ENCODE assay signal across 1 cellular context in the genomic region with DNA sequence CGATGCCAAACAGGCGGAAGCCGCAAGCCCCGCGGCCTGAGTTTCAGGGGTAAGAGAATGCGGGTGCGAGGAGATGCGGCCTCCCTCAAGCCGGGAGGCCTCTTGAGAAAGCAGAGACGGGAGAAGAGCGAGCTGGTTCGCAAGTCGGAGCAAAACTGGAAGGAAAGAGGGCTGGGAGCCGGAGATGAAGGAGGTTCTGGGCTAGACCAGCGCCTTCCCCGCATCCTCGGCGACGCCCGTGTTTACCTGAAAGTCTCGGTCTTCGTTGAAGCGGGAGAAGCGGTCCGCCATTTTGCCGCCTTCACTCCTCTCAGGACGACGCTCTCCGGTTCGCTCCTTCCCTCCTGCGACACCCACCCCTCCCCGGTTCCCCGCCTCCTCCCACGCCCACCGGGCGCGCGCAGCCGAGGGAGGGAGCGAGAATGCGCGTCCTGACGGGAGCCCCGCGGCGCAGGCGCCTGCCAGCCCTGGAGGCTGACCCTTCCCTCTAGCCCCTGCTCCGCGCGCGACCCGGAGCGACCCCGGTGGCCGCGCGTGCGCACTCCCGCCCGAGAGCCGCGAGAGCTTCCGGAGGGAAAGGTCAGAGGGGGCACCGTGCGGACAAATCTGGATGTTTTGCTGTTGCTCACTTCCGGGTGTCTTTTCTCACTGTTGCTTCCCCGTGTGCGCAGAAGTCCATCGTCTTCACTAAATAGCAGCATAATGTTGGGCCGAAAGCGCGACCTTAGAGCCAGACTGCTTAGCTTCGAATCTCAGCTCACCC.
TF ChIP-seq lines count a peak whose summit lies in the region.

GPATCH8 (minus strand) TSS at position 327 of the 763 bp plus-strand sequence; CDS start at position 291, 36 bp downstream.

TF ChIP-seq in HepG2, 621 proteins besides CTCF, POLR2A, EP300 and RAD21 (continued from another document and continues in another):
- peak; percentile 84 for TF ChIP-seq HDAC1 (CRISPR knock-in tag; IDR thresholded peaks at IDR 0.05)
- TF ChIP-seq ZNF18 (CRISPR knock-in tag; IDR thresholded peaks at IDR 0.05; ENCODE audit: insufficient replicate concordance) = no peak
- TF ChIP-seq, protein P1, sequence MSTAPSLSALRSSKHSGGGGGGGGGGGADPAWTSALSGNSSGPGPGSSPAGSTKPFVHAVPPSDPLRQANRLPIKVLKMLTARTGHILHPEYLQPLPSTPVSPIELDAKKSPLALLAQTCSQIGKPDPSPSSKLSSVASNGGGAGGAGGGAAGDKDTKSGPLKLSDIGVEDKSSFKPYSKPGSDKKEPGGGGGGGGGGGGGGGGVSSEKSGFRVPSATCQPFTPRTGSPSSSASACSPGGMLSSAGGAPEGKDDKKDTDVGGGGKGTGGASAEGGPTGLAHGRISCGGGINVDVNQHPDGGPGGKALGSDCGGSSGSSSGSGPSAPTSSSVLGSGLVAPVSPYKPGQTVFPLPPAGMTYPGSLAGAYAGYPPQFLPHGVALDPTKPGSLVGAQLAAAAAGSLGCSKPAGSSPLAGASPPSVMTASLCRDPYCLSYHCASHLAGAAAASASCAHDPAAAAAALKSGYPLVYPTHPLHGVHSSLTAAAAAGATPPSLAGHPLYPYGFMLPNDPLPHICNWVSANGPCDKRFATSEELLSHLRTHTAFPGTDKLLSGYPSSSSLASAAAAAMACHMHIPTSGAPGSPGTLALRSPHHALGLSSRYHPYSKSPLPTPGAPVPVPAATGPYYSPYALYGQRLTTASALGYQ (CRISPR knock-in tag; IDR thresholded peaks at IDR 0.05) = peak; percentile 64; the same call in 1 of the 2 replicates
- peak; percentile 95 for TF ChIP-seq GABPA (IDR thresholded peaks at IDR 0.05; ENCODE audit: low read depth, low read length)
- TF ChIP-seq GABPA (CRISPR knock-in tag; IDR thresholded peaks at IDR 0.05; ENCODE audit: low read depth) = peak; percentile 93
- 0 out of 2 replicates have a peak, but pooled peaks have one; percentile 65 for TF ChIP-seq MTF1 (CRISPR knock-in tag; IDR thresholded peaks at IDR 0.05)
- TF ChIP-seq, protein P2, sequence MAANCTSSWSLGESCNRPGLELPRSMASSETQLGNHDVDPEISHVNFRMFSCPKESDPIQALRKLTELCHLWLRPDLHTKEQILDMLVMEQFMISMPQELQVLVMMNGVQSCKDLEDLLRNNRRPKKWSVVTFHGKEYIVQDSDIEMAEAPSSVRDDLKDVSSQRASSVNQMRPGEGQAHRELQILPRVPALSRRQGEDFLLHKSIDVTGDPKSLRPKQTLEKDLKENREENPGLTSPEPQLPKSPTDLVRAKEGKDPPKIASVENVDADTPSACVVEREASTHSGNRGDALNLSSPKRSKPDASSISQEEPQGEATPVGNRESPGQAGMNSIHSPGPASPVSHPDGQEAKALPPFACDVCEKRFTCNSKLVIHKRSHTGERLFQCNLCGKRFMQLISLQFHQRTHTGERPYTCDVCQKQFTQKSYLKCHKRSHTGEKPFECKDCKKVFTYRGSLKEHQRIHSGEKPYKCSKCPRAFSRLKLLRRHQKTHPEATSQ (CRISPR knock-in tag; IDR thresholded peaks at IDR 0.05; ENCODE audit: borderline replicate concordance) = 0 out of 2 replicates have a peak, but pooled peaks have one; percentile 12
- TF ChIP-seq ZNF644 (CRISPR knock-in tag; IDR thresholded peaks at IDR 0.05; ENCODE audit: low read depth) = peak; percentile 40; the same call in 1 of the 2 replicates
- TF ChIP-seq ZNF724P (CRISPR knock-in tag; IDR thresholded peaks at IDR 0.05; ENCODE audit: borderline replicate concordance) = 0 out of 2 replicates have a peak, but pooled peaks have one; percentile 34
- no peak for TF ChIP-seq GZF1 (CRISPR knock-in tag; IDR thresholded peaks at IDR 0.05)
- TF ChIP-seq ZNF670 (CRISPR knock-in tag; IDR thresholded peaks at IDR 0.05; ENCODE audit: borderline replicate concordance) = peak; percentile 96
- peak; percentile 95; the same call in 1 of the 2 replicates for TF ChIP-seq ZNF598 (CRISPR knock-in tag; IDR thresholded peaks at IDR 0.05; ENCODE audit: borderline replicate concordance)
- TF ChIP-seq MED8 (CRISPR knock-in tag; IDR thresholded peaks at IDR 0.05; ENCODE audit: insufficient replicate concordance) = peak; percentile 84
- TF ChIP-seq, protein P3, sequence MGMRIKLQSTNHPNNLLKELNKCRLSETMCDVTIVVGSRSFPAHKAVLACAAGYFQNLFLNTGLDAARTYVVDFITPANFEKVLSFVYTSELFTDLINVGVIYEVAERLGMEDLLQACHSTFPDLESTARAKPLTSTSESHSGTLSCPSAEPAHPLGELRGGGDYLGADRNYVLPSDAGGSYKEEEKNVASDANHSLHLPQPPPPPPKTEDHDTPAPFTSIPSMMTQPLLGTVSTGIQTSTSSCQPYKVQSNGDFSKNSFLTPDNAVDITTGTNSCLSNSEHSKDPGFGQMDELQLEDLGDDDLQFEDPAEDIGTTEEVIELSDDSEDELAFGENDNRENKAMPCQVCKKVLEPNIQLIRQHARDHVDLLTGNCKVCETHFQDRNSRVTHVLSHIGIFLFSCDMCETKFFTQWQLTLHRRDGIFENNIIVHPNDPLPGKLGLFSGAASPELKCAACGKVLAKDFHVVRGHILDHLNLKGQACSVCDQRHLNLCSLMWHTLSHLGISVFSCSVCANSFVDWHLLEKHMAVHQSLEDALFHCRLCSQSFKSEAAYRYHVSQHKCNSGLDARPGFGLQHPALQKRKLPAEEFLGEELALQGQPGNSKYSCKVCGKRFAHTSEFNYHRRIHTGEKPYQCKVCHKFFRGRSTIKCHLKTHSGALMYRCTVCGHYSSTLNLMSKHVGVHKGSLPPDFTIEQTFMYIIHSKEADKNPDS (CRISPR knock-in tag; IDR thresholded peaks at IDR 0.05) = no peak
- TF ChIP-seq TFDP2 (CRISPR knock-in tag; IDR thresholded peaks at IDR 0.05) = peak; percentile 88
- peak; percentile 89 for TF ChIP-seq RBFOX2 (IDR thresholded peaks at IDR 0.05; ENCODE audit: low read depth, low read length)
- TF ChIP-seq NFYB (CRISPR knock-in tag; IDR thresholded peaks at IDR 0.05) = peak; percentile 79
- 0 out of 2 replicates have a peak, but pooled peaks have one; percentile 39 for TF ChIP-seq SMYD3 (CRISPR knock-in tag; IDR thresholded peaks at IDR 0.05)
- TF ChIP-seq ZFP90 (CRISPR knock-in tag; IDR thresholded peaks at IDR 0.05; ENCODE audit: borderline replicate concordance) = no peak
- peak; percentile 27 for TF ChIP-seq FOXO1 (CRISPR knock-in tag; IDR thresholded peaks at IDR 0.05)
- peak; percentile 60; the same call in 1 of the 2 replicates for TF ChIP-seq CAMTA2 (CRISPR knock-in tag; IDR thresholded peaks at IDR 0.05; ENCODE audit: borderline replicate concordance)
- peak; percentile 84; the same call in 1 of the 2 replicates for TF ChIP-seq SALL1 (CRISPR knock-in tag; IDR thresholded peaks at IDR 0.05)
- TF ChIP-seq ZFP37 (CRISPR knock-in tag; IDR thresholded peaks at IDR 0.05; ENCODE audit: borderline replicate concordance) = no peak
- no peak for TF ChIP-seq ZNF878 (CRISPR knock-in tag; IDR thresholded peaks at IDR 0.05)
- peak; percentile 74 for TF ChIP-seq ZBTB40 (IDR thresholded peaks at IDR 0.05)
- peak; percentile 88 for TF ChIP-seq ZBTB40 (CRISPR knock-in tag; IDR thresholded peaks at IDR 0.05)
- TF ChIP-seq MXD4 (CRISPR knock-in tag; IDR thresholded peaks at IDR 0.05) = peak; percentile 91
- TF ChIP-seq, protein P4, sequence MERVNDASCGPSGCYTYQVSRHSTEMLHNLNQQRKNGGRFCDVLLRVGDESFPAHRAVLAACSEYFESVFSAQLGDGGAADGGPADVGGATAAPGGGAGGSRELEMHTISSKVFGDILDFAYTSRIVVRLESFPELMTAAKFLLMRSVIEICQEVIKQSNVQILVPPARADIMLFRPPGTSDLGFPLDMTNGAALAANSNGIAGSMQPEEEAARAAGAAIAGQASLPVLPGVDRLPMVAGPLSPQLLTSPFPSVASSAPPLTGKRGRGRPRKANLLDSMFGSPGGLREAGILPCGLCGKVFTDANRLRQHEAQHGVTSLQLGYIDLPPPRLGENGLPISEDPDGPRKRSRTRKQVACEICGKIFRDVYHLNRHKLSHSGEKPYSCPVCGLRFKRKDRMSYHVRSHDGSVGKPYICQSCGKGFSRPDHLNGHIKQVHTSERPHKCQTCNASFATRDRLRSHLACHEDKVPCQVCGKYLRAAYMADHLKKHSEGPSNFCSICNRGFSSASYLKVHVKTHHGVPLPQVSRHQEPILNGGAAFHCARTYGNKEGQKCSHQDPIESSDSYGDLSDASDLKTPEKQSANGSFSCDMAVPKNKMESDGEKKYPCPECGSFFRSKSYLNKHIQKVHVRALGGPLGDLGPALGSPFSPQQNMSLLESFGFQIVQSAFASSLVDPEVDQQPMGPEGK (CRISPR knock-in tag; IDR thresholded peaks at IDR 0.05) = peak; percentile 62
- peak; percentile 91 for TF ChIP-seq ERF (CRISPR knock-in tag; IDR thresholded peaks at IDR 0.05)
- TF ChIP-seq ZSCAN22 (CRISPR knock-in tag; IDR thresholded peaks at IDR 0.05) = no peak
- TF ChIP-seq ATRX (CRISPR knock-in tag; IDR thresholded peaks at IDR 0.05; ENCODE audit: borderline replicate concordance) = 0 out of 2 replicates have a peak, but pooled peaks have one; percentile 55
- TF ChIP-seq, protein P5, sequence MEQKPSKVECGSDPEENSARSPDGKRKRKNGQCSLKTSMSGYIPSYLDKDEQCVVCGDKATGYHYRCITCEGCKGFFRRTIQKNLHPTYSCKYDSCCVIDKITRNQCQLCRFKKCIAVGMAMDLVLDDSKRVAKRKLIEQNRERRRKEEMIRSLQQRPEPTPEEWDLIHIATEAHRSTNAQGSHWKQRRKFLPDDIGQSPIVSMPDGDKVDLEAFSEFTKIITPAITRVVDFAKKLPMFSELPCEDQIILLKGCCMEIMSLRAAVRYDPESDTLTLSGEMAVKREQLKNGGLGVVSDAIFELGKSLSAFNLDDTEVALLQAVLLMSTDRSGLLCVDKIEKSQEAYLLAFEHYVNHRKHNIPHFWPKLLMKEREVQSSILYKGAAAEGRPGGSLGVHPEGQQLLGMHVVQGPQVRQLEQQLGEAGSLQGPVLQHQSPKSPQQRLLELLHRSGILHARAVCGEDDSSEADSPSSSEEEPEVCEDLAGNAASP (CRISPR knock-in tag; IDR thresholded peaks at IDR 0.05; ENCODE audit: borderline replicate concordance) = peak; percentile 99
